ENCODE assay signal across 21 cellular contexts in the genomic region with DNA sequence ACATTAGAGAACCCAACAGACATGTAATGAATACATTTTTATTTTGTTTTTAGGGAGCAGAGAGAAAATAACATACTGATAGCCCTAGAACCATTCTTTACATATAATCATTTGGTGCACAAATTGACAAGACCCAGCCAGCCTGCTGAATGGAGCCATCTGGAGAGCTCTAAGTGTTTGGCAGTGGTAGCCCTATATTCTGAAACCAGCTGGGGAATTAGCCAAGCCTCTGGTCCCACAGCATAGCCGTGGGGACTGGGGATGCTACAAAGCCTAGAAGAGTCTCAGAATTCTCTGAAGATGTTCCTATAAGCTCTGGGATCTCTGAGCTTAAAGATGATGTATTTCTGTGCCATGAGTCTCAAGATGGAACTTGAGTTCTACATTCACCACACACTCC.
DNase-seq lines count a peak whose midpoint lies in the region; ATAC-seq lines count a peak whose summit lies in the region.
"Had no signal": no experiment of that assay in that cellular context is flagged by ENCODE, and none has a peak within 500 bp of the region (broad histone marks: within the 10 kb centered on the region; RNA-seq: fewer than 3 reads in every experiment).

No MANE protein-coding gene starts in this region.

- no peak for ATAC-seq in GM19035 (IDR thresholded peaks at IDR 0.05; ENCODE audit: unreplicated experiment)
- ATAC-seq: HCT116, HepG2 had no signal

- DNase-seq in NCI-H2171 treated with DMSO at 0.1 percent for 48 hours (lab: John Stamatoyannopoulos, UW) (peak; percentile 20), NCI-H2171 (lab: John Stamatoyannopoulos, UW) (no peak), cerebellar cortex (ENCODE audit: low spot score) (peak; percentile 64), myocyte (ENCODE audit: low read depth) (peak; percentile 59), superior temporal gyrus (ENCODE audit: extremely low spot score) (peak; percentile 7), ecto neural progenitor cell (ENCODE audit: low spot score) (no peak)
- DNase-seq in activated T-cell treated with anti-CD3 and anti-CD28 coated beads, Interleukin-2, amount 50 U/mL, for 48 hours, result no peak
- DNase-seq: BE2C; CD4-positive, CD25-positive, alpha-beta regulatory T cell; CD8-positive, alpha-beta memory T cell; COR-L47; DMS 273 treated with DMSO at 0.1 percent for 48 hours; DMS53; DND-41; EL; GOT3; H7; HFFc6 had no signal

Comparison
In these comparisons a context has a peak if more than half of its experiments do, and no peak if none do; other contexts are left out.
1. DNase-seq: peak in NCI-H2171 treated with DMSO at 0.1 percent for 48 hours (single experiment), cerebellar cortex (single experiment), myocyte (single experiment) and superior temporal gyrus (single experiment); none in NCI-H2171 (single experiment), activated T-cell treated with anti-CD3 and anti-CD28 coated beads, Interleukin-2, amount 50 U/mL, for 48 hours (0 of 2) and ecto neural progenitor cell (single experiment).